26 cellular contexts compared by ENCODE assay signal in genomic region chr13:97720881-97721280, GRCh38.
"Had no signal": no experiment of that assay in that cellular context is flagged by ENCODE, and none has a peak within 500 bp of the region (broad histone marks: within the 10 kb centered on the region; RNA-seq: fewer than 3 reads in every experiment).

No MANE protein-coding gene starts in this region.

- H3K4me3 ChIP-seq: colonic mucosa, dorsolateral prefrontal cortex, gastroesophageal sphincter, heart left ventricle, hepatocyte, lung had no signal

- H3K4me1 Mint-ChIP-seq: immature natural killer cell; memory B cell; naive thymus-derived CD4-positive, alpha-beta T cell had no signal

- H3K4me3 Mint-ChIP-seq: immature natural killer cell; memory B cell; naive thymus-derived CD4-positive, alpha-beta T cell had no signal

- H3K27ac Mint-ChIP-seq: immature natural killer cell; memory B cell; naive thymus-derived CD4-positive, alpha-beta T cell had no signal

- H3K27ac ChIP-seq: colonic mucosa, epithelial cell of prostate, foreskin keratinocyte, gastroesophageal sphincter, heart left ventricle, hepatocyte had no signal

- H3K4me2 ChIP-seq: hepatocyte had no signal

- ATAC-seq: esophagus mucosa; foreskin keratinocyte; gastroesophageal sphincter; heart left ventricle; left colon; left lobe of liver; left ventricle myocardium superior; naive thymus-derived CD4-positive, alpha-beta T cell had no signal

- H2AFZ ChIP-seq: hepatocyte had no signal

- H3K9me3 ChIP-seq: colonic mucosa, gastroesophageal sphincter, heart left ventricle had no signal

- DNase-seq: colonic mucosa; dermis blood vessel endothelial cell; dorsolateral prefrontal cortex; effector CD4-positive, alpha-beta T cell; effector memory CD4-positive, alpha-beta T cell; erythroblast; heart left ventricle; hypothalamus; immature natural killer cell; islet precursor cell; kidney; kidney glomerular epithelial cell; left colon; left ventricle myocardium superior; mammary epithelial cell; mesendoderm; midbrain; naive thymus-derived CD4-positive, alpha-beta T cell had no signal

- H3K36me3 ChIP-seq: colonic mucosa, gastroesophageal sphincter, heart left ventricle had no signal

- H3K4me1 ChIP-seq: colonic mucosa, foreskin keratinocyte, gastroesophageal sphincter, heart left ventricle had no signal

- H3K27me3 ChIP-seq: colonic mucosa, dorsolateral prefrontal cortex, foreskin keratinocyte, gastroesophageal sphincter, heart left ventricle, hepatocyte had no signal

- H3K36me3 Mint-ChIP-seq: immature natural killer cell; memory B cell; naive thymus-derived CD4-positive, alpha-beta T cell had no signal

- H3K79me2 ChIP-seq: hepatocyte had no signal
